In genomic region chr10:1652151-1652550, GRCh38 we compare ENCODE assay signal across 1 cellular context.
TF ChIP-seq lines count a peak whose summit lies in the region.

No MANE protein-coding gene starts in this region.

TF ChIP-seq in SK-N-SH, 30 proteins besides CTCF, POLR2A, EP300 and RAD21 (continued from another document):
- TF ChIP-seq, protein P1, sequence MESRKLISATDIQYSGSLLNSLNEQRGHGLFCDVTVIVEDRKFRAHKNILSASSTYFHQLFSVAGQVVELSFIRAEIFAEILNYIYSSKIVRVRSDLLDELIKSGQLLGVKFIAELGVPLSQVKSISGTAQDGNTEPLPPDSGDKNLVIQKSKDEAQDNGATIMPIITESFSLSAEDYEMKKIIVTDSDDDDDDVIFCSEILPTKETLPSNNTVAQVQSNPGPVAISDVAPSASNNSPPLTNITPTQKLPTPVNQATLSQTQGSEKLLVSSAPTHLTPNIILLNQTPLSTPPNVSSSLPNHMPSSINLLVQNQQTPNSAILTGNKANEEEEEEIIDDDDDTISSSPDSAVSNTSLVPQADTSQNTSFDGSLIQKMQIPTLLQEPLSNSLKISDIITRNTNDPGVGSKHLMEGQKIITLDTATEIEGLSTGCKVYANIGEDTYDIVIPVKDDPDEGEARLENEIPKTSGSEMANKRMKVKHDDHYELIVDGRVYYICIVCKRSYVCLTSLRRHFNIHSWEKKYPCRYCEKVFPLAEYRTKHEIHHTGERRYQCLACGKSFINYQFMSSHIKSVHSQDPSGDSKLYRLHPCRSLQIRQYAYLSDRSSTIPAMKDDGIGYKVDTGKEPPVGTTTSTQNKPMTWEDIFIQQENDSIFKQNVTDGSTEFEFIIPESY (IDR thresholded peaks at IDR 0.05; ENCODE audit: borderline replicate concordance, low read depth), result no peak
- TF ChIP-seq GATA2 (CRISPR knock-in tag; IDR thresholded peaks at IDR 0.05), result no peak
- no peak for TF ChIP-seq FOSL2 (IDR thresholded peaks at IDR 0.05; ENCODE audit: borderline replicate concordance, low read depth)
- no peak for TF ChIP-seq MEF2A (IDR thresholded peaks at IDR 0.05; ENCODE audit: borderline replicate concordance, low read depth)
- TF ChIP-seq NFIC (IDR thresholded peaks at IDR 0.05; ENCODE audit: borderline replicate concordance), result no peak
- no peak for TF ChIP-seq POLR2AphosphoS5 (IDR thresholded peaks at IDR 0.05; ENCODE audit: low read depth, low read length)
